In genomic region chr17:32865141-32865540, GRCh38 we compare ENCODE assay signal across 20 cellular contexts. TPM values are rescaled to one million over a fixed set of nuclear protein-coding genes. Genes with fewer than 3 reads are reported as not detected.
DNase-seq lines count a peak whose midpoint lies in the region; ATAC-seq, FAIRE-seq and TF ChIP-seq lines count a peak whose summit lies in the region.
"Had no signal": no experiment of that assay in that cellular context is flagged by ENCODE, and none has a peak within 500 bp of the region (broad histone marks: within the 10 kb centered on the region; RNA-seq: fewer than 3 reads in every experiment).

No MANE protein-coding gene starts in this region.

- TF ChIP-seq POLR2A in GM18505 (IDR thresholded peaks at IDR 0.05; ENCODE audit: borderline replicate concordance, extremely low read depth, insufficient read depth, insufficient read length), result no peak

- peak; percentile 73 for FAIRE-seq in frontal cortex (lab: Jason Lieb, UNC)
- FAIRE-seq: A549, D721Med, G401.6, GM12891 had no signal

- intact Hi-C loops in natural killer cell (cut with micrococcal nuclease), result no loop called here

- DNase-seq in caudate nucleus (lab: John Stamatoyannopoulos, UW) (peak in 2 of 61 donors; percentile 13 to 18), frontal cortex (ENCODE audit: low spot score in 2 of 2) (no peak), midbrain (lab: John Stamatoyannopoulos, UW) (peak; percentile 47), SKM-1 treated with dmso at 0.1 percent for 144 hours (lab: John Stamatoyannopoulos, UW; ENCODE audit: unreplicated experiment) (no peak), NCI-H69 (lab: John Stamatoyannopoulos, UW) (no peak), natural killer cell (no peak)
- DNase-seq: CD8-positive, alpha-beta T cell; COR-L47; DMS153; DMS79 treated with DMSO at 0.1 percent for 48 hours; EL; IMR-90 had no signal

- TF ChIP-seq CTCF in natural killer cell (IDR thresholded peaks at IDR 0.05), result no peak

- H3K36me3 Mint-ChIP-seq in natural killer cell, result no peaks in the 10 kb centered on the region
- H3K36me3 Mint-ChIP-seq: CD14-positive monocyte; CD8-positive, alpha-beta T cell had no signal

- H3K4me3 Mint-ChIP-seq in natural killer cell, result no peak overlapping the region
- H3K4me3 Mint-ChIP-seq: CD14-positive monocyte; CD8-positive, alpha-beta T cell had no signal

- H3K4me1 Mint-ChIP-seq in natural killer cell, result peaks cover 5% of the 10 kb centered on the region in 2 donors
- H3K4me1 Mint-ChIP-seq: CD14-positive monocyte had no signal

- H3K27ac ChIP-seq in caudate nucleus (ENCODE audit: low read depth, low read length) (peak overlapping the region; percentile 68), temporal lobe (ENCODE audit: low read depth, low read length) (peak overlapping the region; percentile 69)
- H3K27ac ChIP-seq: A549 had no signal

- H3K27me3 Mint-ChIP-seq in natural killer cell (ENCODE audit: low read depth in 2 of 2), result peaks cover 7 to 19% of the 10 kb centered on the region in 2 donors

- no peaks in the 10 kb centered on the region for H3K9me3 Mint-ChIP-seq in natural killer cell
- H3K9me3 Mint-ChIP-seq: CD8-positive, alpha-beta T cell had no signal

- no peak overlapping the region for H3K27ac Mint-ChIP-seq in natural killer cell
- H3K27ac Mint-ChIP-seq: CD14-positive monocyte; CD8-positive, alpha-beta T cell had no signal

- ATAC-seq in natural killer cell, result no peak
- no peak for ATAC-seq in GM18505 (IDR thresholded peaks at IDR 0.05; ENCODE audit: unreplicated experiment)
- ATAC-seq: A549; CD8-positive, alpha-beta T cell; HCT116 had no signal

RNA-seq across cellular contexts. Expression of gene MYO1D, which starts 11.8 kb away (rescaled TPM):
- total RNA-seq in frontal cortex, result 52.6 TPM
- total RNA-seq in temporal lobe, result 29.7 TPM
- 10 to 100 TPM in 2 of 3 donors, 1 to 10 TPM in 1; 6.8 to 20.2 (median 10.5) TPM for total RNA-seq in natural killer cell
